Comparison of ENCODE assay signal across 20 cellular contexts in the genomic region with DNA sequence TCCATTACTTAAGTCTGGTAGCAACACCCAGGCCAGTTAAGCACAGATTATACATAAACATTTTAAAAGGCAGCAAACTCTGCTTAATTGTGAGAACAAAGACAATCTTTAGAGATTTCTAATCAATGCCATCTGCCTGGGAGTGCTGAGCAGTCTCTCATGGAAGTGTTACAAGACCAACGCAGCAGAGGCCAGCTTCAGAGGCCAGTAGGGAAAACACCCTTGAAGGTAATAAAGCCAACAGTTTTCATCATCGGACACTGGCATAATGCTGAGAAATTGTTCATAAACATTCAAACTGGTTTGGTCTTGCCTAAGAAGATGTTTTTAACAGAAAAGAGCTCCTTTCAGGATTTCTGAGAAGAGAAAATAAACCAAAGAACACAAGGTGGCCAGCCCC.
"Had no signal": no experiment of that assay in that cellular context is flagged by ENCODE, and none has a peak within 500 bp of the region (broad histone marks: within the 10 kb centered on the region; RNA-seq: fewer than 3 reads in every experiment).

No MANE protein-coding gene starts in this region.

- H3K9ac ChIP-seq: parathyroid adenoma had no signal

- H2AFZ ChIP-seq: parathyroid adenoma had no signal

- H3K27me3 Mint-ChIP-seq: dendritic cell treated with granulocyte-macrophage colony-stimulating factor and Interleukin-4, amounts not matched to agents 40 ng/mL and 50 ng/mL, for 4 days; type B pancreatic cell had no signal

- H3K9me3 ChIP-seq: esophagus muscularis mucosa, heart left ventricle, prostate gland, right lobe of liver, spleen had no signal

- H3K4me3 ChIP-seq: esophagus muscularis mucosa, heart left ventricle, prostate gland, right lobe of liver, spleen had no signal

- DNase-seq: cerebellar nuclear complex; effector memory CD8-positive, alpha-beta T cell; heart left ventricle; hippocampal formation; kidney glomerular epithelial cell; naive thymus-derived CD4-positive, alpha-beta T cell; nephron progenitor cell; right lobe of liver; spleen; stimulated activated CD4-positive, alpha-beta T cell treated with anti-CD3 and anti-CD28 coated beads, Interleukin-15, amount 100 ng/mL, for 24 hours; stimulated activated CD4-positive, alpha-beta T cell treated with anti-CD3 and anti-CD28 coated beads, Interleukin-1b, Interleukin-23, amount 100 ng/mL, for 48 hours; stimulated activated CD4-positive, alpha-beta T cell treated with anti-CD3 and anti-CD28 coated beads, Interleukin-4, amount 100 ng/mL, for 24 hours; stimulated activated naive B cell treated with anti-CD40 and anti-IgM and Interleukin-4, amounts not matched to agents 10 μg/mL and 1 μg/mL and 100 μg/mL, for 72 hours; stimulated activated naive CD8-positive, alpha-beta T cell treated with anti-CD3 and anti-CD28 coated beads, Interleukin-15, amount 100 ng/mL, for 72 hours had no signal

- H3K36me3 ChIP-seq: esophagus muscularis mucosa, heart left ventricle, prostate gland, right lobe of liver, spleen had no signal

- H3K27ac Mint-ChIP-seq: dendritic cell treated with granulocyte-macrophage colony-stimulating factor and Interleukin-4, amounts not matched to agents 40 ng/mL and 50 ng/mL, for 4 days; effector memory CD8-positive, alpha-beta T cell; naive thymus-derived CD4-positive, alpha-beta T cell; nephron progenitor cell; stimulated activated naive B cell treated with anti-CD40 and anti-IgM and Interleukin-4, amounts not matched to agents 10 μg/mL and 1 μg/mL and 100 μg/mL, for 72 hours; type B pancreatic cell had no signal

- H3K27ac ChIP-seq: epithelial cell of prostate, esophagus muscularis mucosa, heart left ventricle, parathyroid adenoma, prostate gland, right lobe of liver, spleen had no signal

- H3K4me3 Mint-ChIP-seq: dendritic cell treated with granulocyte-macrophage colony-stimulating factor and Interleukin-4, amounts not matched to agents 40 ng/mL and 50 ng/mL, for 4 days; effector memory CD8-positive, alpha-beta T cell; naive thymus-derived CD4-positive, alpha-beta T cell; nephron progenitor cell; stimulated activated naive B cell treated with anti-CD40 and anti-IgM and Interleukin-4, amounts not matched to agents 10 μg/mL and 1 μg/mL and 100 μg/mL, for 72 hours; stimulated activated naive CD8-positive, alpha-beta T cell treated with anti-CD3 and anti-CD28 coated beads, Interleukin-15, amount 100 ng/mL, for 72 hours; type B pancreatic cell had no signal

- ATAC-seq: effector memory CD8-positive, alpha-beta T cell; heart left ventricle; naive thymus-derived CD4-positive, alpha-beta T cell; right lobe of liver; stimulated activated naive B cell treated with anti-CD40 and anti-IgM and Interleukin-4, amounts not matched to agents 10 μg/mL and 1 μg/mL and 100 μg/mL, for 72 hours; stimulated activated naive CD8-positive, alpha-beta T cell treated with anti-CD3 and anti-CD28 coated beads, Interleukin-15, amount 100 ng/mL, for 72 hours had no signal

- H3K9me3 Mint-ChIP-seq: dendritic cell treated with granulocyte-macrophage colony-stimulating factor and Interleukin-4, amounts not matched to agents 40 ng/mL and 50 ng/mL, for 4 days; nephron progenitor cell; stimulated activated naive B cell treated with anti-CD40 and anti-IgM and Interleukin-4, amounts not matched to agents 10 μg/mL and 1 μg/mL and 100 μg/mL, for 72 hours; stimulated activated naive CD8-positive, alpha-beta T cell treated with anti-CD3 and anti-CD28 coated beads, Interleukin-15, amount 100 ng/mL, for 72 hours; type B pancreatic cell had no signal

- H3K4me1 ChIP-seq: esophagus muscularis mucosa, prostate gland, right lobe of liver had no signal

- H3K36me3 Mint-ChIP-seq: stimulated activated naive B cell treated with anti-CD40 and anti-IgM and Interleukin-4, amounts not matched to agents 10 μg/mL and 1 μg/mL and 100 μg/mL, for 72 hours; type B pancreatic cell had no signal

- H3K4me1 Mint-ChIP-seq: stimulated activated naive B cell treated with anti-CD40 and anti-IgM and Interleukin-4, amounts not matched to agents 10 μg/mL and 1 μg/mL and 100 μg/mL, for 72 hours; stimulated activated naive CD8-positive, alpha-beta T cell treated with anti-CD3 and anti-CD28 coated beads, Interleukin-15, amount 100 ng/mL, for 72 hours had no signal

- H3K27me3 ChIP-seq: heart left ventricle, right lobe of liver, spleen had no signal
